31 cellular contexts compared by ENCODE assay signal in the genomic region with DNA sequence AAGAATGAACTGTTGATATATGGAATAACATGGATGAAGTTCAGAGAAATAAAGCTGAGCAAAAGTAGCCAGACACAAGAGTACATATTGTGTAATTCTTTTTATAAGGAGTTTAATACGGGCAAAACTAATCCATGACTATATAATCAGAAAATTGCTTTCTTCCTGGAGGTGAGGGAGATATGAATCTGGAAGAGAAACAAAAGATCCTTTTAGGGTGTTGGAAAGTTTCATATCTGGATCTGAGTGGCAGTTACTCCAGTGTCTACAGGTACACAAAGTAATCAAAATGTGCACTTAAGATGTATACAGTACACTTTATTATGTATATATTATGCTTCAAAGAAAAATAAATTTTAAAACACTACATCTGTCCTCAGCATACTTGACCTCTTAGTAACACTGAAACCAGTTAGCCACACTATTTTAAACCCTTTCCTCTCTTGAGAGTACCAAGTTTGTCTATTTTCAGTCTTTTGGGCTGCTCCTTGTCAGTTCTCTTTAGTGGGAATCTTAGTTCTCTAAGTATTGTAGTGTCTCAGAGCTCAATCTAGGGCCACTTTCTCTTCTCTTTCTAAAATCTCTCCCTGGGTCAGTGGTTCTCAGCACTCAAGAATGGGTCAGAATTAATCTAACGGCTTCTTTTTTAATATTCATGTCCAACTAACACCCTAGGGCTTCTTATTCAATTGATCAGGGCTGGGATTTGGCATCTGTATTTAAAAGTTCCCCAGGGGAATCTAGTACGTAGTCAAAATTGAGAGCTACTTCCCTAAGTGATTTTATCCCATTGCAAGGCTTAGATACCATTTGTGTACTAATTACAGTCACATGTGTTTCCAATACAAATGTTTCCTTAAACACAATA. TPM values are rescaled to one million over a fixed set of nuclear protein-coding genes. Genes with fewer than 3 reads are reported as not detected.
DNase-seq lines count a peak whose midpoint lies in the region; ATAC-seq lines count a peak whose summit lies in the region.
"Had no signal": no experiment of that assay in that cellular context is flagged by ENCODE, and none has a peak within 500 bp of the region (broad histone marks: within the 10 kb centered on the region; RNA-seq: fewer than 3 reads in every experiment).

No MANE protein-coding gene starts in this region.

- H3K4me3 ChIP-seq in mesenchymal stem cell (ENCODE audit: insufficient read depth in 1 of 2, low read depth in 1 of 2, low read length in 2 of 2): peak overlapping the region in 1 of 2 experiments; percentile 30
- H3K4me3 ChIP-seq: ascending aorta, skin epidermis, testis had no signal

- no peak overlapping the region for H3K27ac ChIP-seq in mesenchymal stem cell (ENCODE audit: low read length, poor library complexity, severe bottlenecking)
- H3K27ac ChIP-seq: ascending aorta, skin epidermis, testis had no signal

- no peaks in the 10 kb centered on the region for H3K36me3 Mint-ChIP-seq in effector memory CD8-positive, alpha-beta T cell (ENCODE audit: insufficient read depth)
- H3K36me3 Mint-ChIP-seq: activated naive CD8-positive, alpha-beta T cell treated with anti-CD3 and anti-CD28 coated beads for 36 hours had no signal

- no peak overlapping the region for H3K27ac Mint-ChIP-seq in effector memory CD8-positive, alpha-beta T cell
- H3K27ac Mint-ChIP-seq: activated naive CD8-positive, alpha-beta T cell treated with anti-CD3 and anti-CD28 coated beads for 36 hours; dendritic cell treated with granulocyte-macrophage colony-stimulating factor and Interleukin-4, amounts not matched to agents 40 ng/mL and 50 ng/mL, for 4 days; nephron progenitor cell had no signal

- H3K9ac ChIP-seq in mesenchymal stem cell (ENCODE audit: low read length): peak overlapping the region; percentile 55

- no peak overlapping the region for H2BK5ac ChIP-seq in mesenchymal stem cell (ENCODE audit: low read depth, low read length, poor library complexity, severe bottlenecking)

- H3K79me1 ChIP-seq in mesenchymal stem cell (replicated peaks; ENCODE audit: low read length, poor library complexity, severe bottlenecking): no peaks in the 10 kb centered on the region

- H2BK120ac ChIP-seq in mesenchymal stem cell (ENCODE audit: low read depth, low read length): no peak overlapping the region

- no peak overlapping the region for H2AFZ ChIP-seq in mesenchymal stem cell (ENCODE audit: low read depth, low read length)

- WGBS in mesenchymal stem cell: 100% methylated on average over 1 of the region's 3 CpGs

- no peak overlapping the region for H4K91ac ChIP-seq in mesenchymal stem cell (ENCODE audit: low read length)

- no peaks in the 10 kb centered on the region for H3K9me3 Mint-ChIP-seq in effector memory CD8-positive, alpha-beta T cell
- H3K9me3 Mint-ChIP-seq: activated naive CD8-positive, alpha-beta T cell treated with anti-CD3 and anti-CD28 coated beads for 36 hours; dendritic cell treated with granulocyte-macrophage colony-stimulating factor and Interleukin-4, amounts not matched to agents 40 ng/mL and 50 ng/mL, for 4 days; nephron progenitor cell had no signal

- no peak overlapping the region for H3K4me3 Mint-ChIP-seq in effector memory CD8-positive, alpha-beta T cell
- H3K4me3 Mint-ChIP-seq: activated naive CD8-positive, alpha-beta T cell treated with anti-CD3 and anti-CD28 coated beads for 36 hours; dendritic cell treated with granulocyte-macrophage colony-stimulating factor and Interleukin-4, amounts not matched to agents 40 ng/mL and 50 ng/mL, for 4 days; nephron progenitor cell had no signal

- DNase-seq in AG08395 (ENCODE audit: low spot score): peak; percentile 13
- peak; percentile 59 for DNase-seq in HCEC 1CT
- peak; percentile 18 for DNase-seq in dedifferentiated amniotic fluid mesenchymal stem cell (ENCODE audit: extremely low spot score)
- no peak for DNase-seq in mesenchymal stem cell
- no peak for DNase-seq in foreskin melanocyte
- DNase-seq in effector memory CD8-positive, alpha-beta T cell: no peak
- no peak for DNase-seq in T-helper 1 cell
- DNase-seq in NOMO-1 treated with dmso at 0.1 percent for 144 hours (lab: John Stamatoyannopoulos, UW; ENCODE audit: unreplicated experiment): no peak
- DNase-seq: activated CD4-positive, alpha-beta T cell treated with anti-CD3 and anti-CD28 coated beads for 48 hours; activated CD8-positive, alpha-beta memory T cell treated with anti-CD3 and anti-CD28 coated beads for 24 hours; activated effector memory CD4-positive, alpha-beta T cell treated with Interleukin-2 at 50 U/mL for 16 hours; activated naive CD8-positive, alpha-beta T cell treated with anti-CD3 and anti-CD28 coated beads for 36 hours; activated T-cell treated with anti-CD3 and anti-CD28 coated beads for 4 hours; caudate nucleus; hypothalamus; MV-4-11; NCI-H1436 treated with DMSO at 0.1 percent for 48 hours; NCI-H2081 treated with DMSO at 0.1 percent for 48 hours; NCI-H226; NCI-H748 treated with DMSO at 0.1 percent for 48 hours; nephron progenitor cell; SHP77 treated with DMSO at 0.1 percent for 48 hours; stimulated activated naive CD4-positive, alpha-beta T cell; testis had no signal

- ATAC-seq in effector memory CD8-positive, alpha-beta T cell (replicated peaks): no peak
- ATAC-seq: esophagus mucosa, HCT116 had no signal

- no peaks in the 10 kb centered on the region for H3K36me3 ChIP-seq in mesenchymal stem cell (ENCODE audit: control insufficient read depth in 1 of 2, insufficient read depth in 2 of 2, low read depth in 1 of 2, low read length in 2 of 2)
- H3K36me3 ChIP-seq: ascending aorta had no signal

- H3K9me3 ChIP-seq in mesenchymal stem cell (ENCODE audit: control insufficient read depth, low read length): no peaks in the 10 kb centered on the region
- H3K9me3 ChIP-seq: ascending aorta, testis had no signal

- H2BK15ac ChIP-seq in mesenchymal stem cell (ENCODE audit: low read depth, poor library complexity, severe bottlenecking): no peak overlapping the region

- no peak overlapping the region for H4K8ac ChIP-seq in mesenchymal stem cell (ENCODE audit: low read length)

- no peak overlapping the region for H2AK5ac ChIP-seq in mesenchymal stem cell (ENCODE audit: low read length, severe bottlenecking)

- no peak overlapping the region for H3K14ac ChIP-seq in mesenchymal stem cell (ENCODE audit: low read length in 2 of 2)

- H3K4ac ChIP-seq in mesenchymal stem cell (ENCODE audit: low read depth in 1 of 2, low read length in 2 of 2): no peak overlapping the region

- H3K23ac ChIP-seq in mesenchymal stem cell (ENCODE audit: low read length in 2 of 2): no peak overlapping the region

- H3K4me1 Mint-ChIP-seq in effector memory CD8-positive, alpha-beta T cell (ENCODE audit: low read depth in 2 of 2): no peaks in the 10 kb centered on the region
- H3K4me1 Mint-ChIP-seq: activated naive CD8-positive, alpha-beta T cell treated with anti-CD3 and anti-CD28 coated beads for 36 hours; nephron progenitor cell had no signal

- H2BK12ac ChIP-seq in mesenchymal stem cell (ENCODE audit: low read length in 2 of 2): no peak overlapping the region

- H3K4me1 ChIP-seq in mesenchymal stem cell (ENCODE audit: control insufficient read depth, insufficient read depth, low read depth, low read length): peaks cover 2% of the 10 kb centered on the region
- H3K4me1 ChIP-seq: ascending aorta, testis had no signal

- H3K18ac ChIP-seq in mesenchymal stem cell (ENCODE audit: low read depth in 1 of 2, low read length in 2 of 2): no peak overlapping the region

- no peaks in the 10 kb centered on the region for H3K27me3 ChIP-seq in mesenchymal stem cell (ENCODE audit: control insufficient read depth in 1 of 2, insufficient read depth in 1 of 2, low read length in 2 of 2)
- H3K27me3 ChIP-seq: ascending aorta, testis had no signal

- H3K27me3 Mint-ChIP-seq in effector memory CD8-positive, alpha-beta T cell: peaks cover 11 to 19% of the 10 kb centered on the region in 2 donors
- H3K27me3 Mint-ChIP-seq: dendritic cell treated with granulocyte-macrophage colony-stimulating factor and Interleukin-4, amounts not matched to agents 40 ng/mL and 50 ng/mL, for 4 days had no signal

- no peak overlapping the region for H3K4me2 ChIP-seq in mesenchymal stem cell (ENCODE audit: low read length, poor library complexity, severe bottlenecking)

RNA-seq across cellular contexts. Expression of a gene that starts 4.3 kb away (rescaled TPM):
- not detected for polyA plus RNA-seq in mesenchymal stem cell (2013, experiment 1 of 2)
- polyA plus RNA-seq in mesenchymal stem cell (2013, experiment 2 of 2): not detected
- polyA plus RNA-seq: BJ, urinary bladder had no signal

RNA-seq across cellular contexts. Expression of a gene that starts 46.1 kb away (rescaled TPM):
- polyA plus RNA-seq in mesenchymal stem cell (2013, experiment 1 of 2): not detected
- polyA plus RNA-seq in mesenchymal stem cell (2013, experiment 2 of 2): not detected
- polyA plus RNA-seq: BJ, urinary bladder had no signal

Comparison
In these comparisons a context has a peak if more than half of its experiments do, and no peak if none do; other contexts are left out.
1. DNase-seq: peak in AG08395 (single experiment), HCEC 1CT (single experiment) and dedifferentiated amniotic fluid mesenchymal stem cell (single experiment); none in mesenchymal stem cell (single experiment), foreskin melanocyte (single experiment), effector memory CD8-positive, alpha-beta T cell (0 of 3), T-helper 1 cell (0 of 5) and NOMO-1 treated with dmso at 0.1 percent for 144 hours (single experiment).